In genomic region chr5:91535508-91535907, GRCh38 we compare ENCODE assay signal across 24 cellular contexts.
"Had no signal": no experiment of that assay in that cellular context is flagged by ENCODE, and none has a peak within 500 bp of the region (broad histone marks: within the 10 kb centered on the region; RNA-seq: fewer than 3 reads in every experiment).

No MANE protein-coding gene starts in this region.

- H3K27me3 Mint-ChIP-seq: activated B cell treated with CpG ODN at 0.5 μM for 24 hours; activated CD4-positive, alpha-beta T cell treated with anti-CD3 and anti-CD28 coated beads, Interleukin-2, amount 10 ng/mL, durations not matched to agents 24 days and 14 days; activated naive CD8-positive, alpha-beta T cell; T-cell had no signal

- DNase-seq: activated B cell treated with CpG ODN at 0.5 μM for 24 hours; activated CD4-positive, alpha-beta T cell treated with anti-CD3 and anti-CD28 coated beads for 1 hour; activated CD4-positive, alpha-beta T cell treated with anti-CD3 and anti-CD28 coated beads, Interleukin-2, amount 10 ng/mL, durations not matched to agents 24 days and 14 days; activated CD4-positive, alpha-beta T cell treated with anti-CD3 and anti-CD28 coated beads, Interleukin-2, amount 50 U/mL, for 48 hours; activated CD8-positive, alpha-beta memory T cell treated with anti-CD3 and anti-CD28 coated beads for 24 hours; activated effector memory CD4-positive, alpha-beta T cell treated with anti-CD3 and anti-CD28 coated beads, Interleukin-2, amount 50 U/mL, for 16 hours; activated naive CD4-positive, alpha-beta T cell treated with anti-CD3 and anti-CD28 coated beads for 36 hours; activated T-cell treated with anti-CD3 and anti-CD28 coated beads, Interleukin-2, amount 50 U/mL, for 4 hours; brain microvascular endothelial cell; MM.1S; NCI-H1105; NCI-H1436; NCI-H1694 treated with DMSO at 0.1 percent for 48 hours; NCI-H2029 treated with DMSO at 0.1 percent for 48 hours; NCI-H446; NCI-H524; PC-9; SHP77 treated with DMSO at 0.1 percent for 48 hours; T-cell; T-helper 2 cell; T1000 had no signal

- H3K27ac Mint-ChIP-seq: activated B cell treated with CpG ODN at 0.5 μM for 24 hours; activated CD4-positive, alpha-beta T cell treated with anti-CD3 and anti-CD28 coated beads, Interleukin-2, amount 10 ng/mL, durations not matched to agents 24 days and 14 days; activated naive CD4-positive, alpha-beta T cell treated with anti-CD3 and anti-CD28 coated beads for 36 hours; activated naive CD8-positive, alpha-beta T cell; T-cell had no signal

- H3K36me3 Mint-ChIP-seq: activated naive CD8-positive, alpha-beta T cell; T-cell had no signal

- H3K27ac ChIP-seq: brain microvascular endothelial cell, cardiac muscle cell, PC-9 had no signal

- H3K4me2 ChIP-seq: PC-9 had no signal

- H3K27me3 ChIP-seq: brain microvascular endothelial cell had no signal

- H3K4me3 Mint-ChIP-seq: activated B cell treated with CpG ODN at 0.5 μM for 24 hours; activated CD4-positive, alpha-beta T cell treated with anti-CD3 and anti-CD28 coated beads, Interleukin-2, amount 10 ng/mL, durations not matched to agents 24 days and 14 days; activated naive CD4-positive, alpha-beta T cell treated with anti-CD3 and anti-CD28 coated beads for 36 hours; activated naive CD8-positive, alpha-beta T cell; activated T-cell treated with anti-CD3 and anti-CD28 coated beads, Interleukin-2, amount 50 U/mL, for 4 hours; T-cell had no signal

- H2AFZ ChIP-seq: PC-9 had no signal

- ATAC-seq: activated T-cell treated with anti-CD3 and anti-CD28 coated beads, Interleukin-2, amount 50 U/mL, for 4 hours; T-cell had no signal

- H3K36me3 ChIP-seq: brain microvascular endothelial cell, cardiac muscle cell had no signal

- H3K4me1 Mint-ChIP-seq: activated B cell treated with CpG ODN at 0.5 μM for 24 hours; activated CD4-positive, alpha-beta T cell treated with anti-CD3 and anti-CD28 coated beads, Interleukin-2, amount 10 ng/mL, durations not matched to agents 24 days and 14 days had no signal

- H3K9me3 Mint-ChIP-seq: activated CD4-positive, alpha-beta T cell treated with anti-CD3 and anti-CD28 coated beads, Interleukin-2, amount 10 ng/mL, durations not matched to agents 24 days and 14 days; activated naive CD4-positive, alpha-beta T cell treated with anti-CD3 and anti-CD28 coated beads for 36 hours; activated T-cell treated with anti-CD3 and anti-CD28 coated beads, Interleukin-2, amount 50 U/mL, for 4 hours; T-cell had no signal

- H3K4me3 ChIP-seq: cardiac muscle cell, PC-9 had no signal

- FAIRE-seq: TTC549 had no signal
